31 cellular contexts compared by ENCODE assay signal in the genomic region with DNA sequence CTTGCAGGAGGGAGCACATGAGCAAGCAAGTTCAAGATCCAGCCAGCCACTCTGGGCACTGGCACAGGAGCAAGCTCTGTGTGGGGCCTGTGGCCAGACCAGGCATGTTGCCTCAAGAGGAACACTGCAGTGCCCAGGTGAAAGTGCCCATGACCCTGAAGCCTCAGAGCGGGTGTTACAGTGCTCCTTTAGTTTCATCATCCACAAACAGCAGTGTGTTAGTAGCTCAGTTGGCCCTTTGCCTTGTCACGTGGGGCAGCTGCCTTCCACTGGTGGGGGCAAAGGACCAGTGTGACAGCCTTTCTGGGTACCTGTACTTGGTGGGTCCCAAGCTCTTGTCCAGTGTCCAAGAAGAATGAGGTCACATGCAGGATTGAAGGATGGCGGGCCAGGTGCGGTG.
"Had no signal": no experiment of that assay in that cellular context is flagged by ENCODE, and none has a peak within 500 bp of the region (broad histone marks: within the 10 kb centered on the region; RNA-seq: fewer than 3 reads in every experiment).

No MANE protein-coding gene starts in this region.

- H3K27me3 ChIP-seq: ascending aorta, cardiac muscle cell, Peyer's patch, SJSA1 had no signal

- H3K36me3 ChIP-seq: ascending aorta, cardiac muscle cell, Peyer's patch had no signal

- FAIRE-seq: K562 had no signal

- DNase-seq: activated CD4-positive, alpha-beta memory T cell treated with anti-CD3 and anti-CD28 coated beads, Interleukin-2, amount 10 ng/mL, durations not matched to agents 7 days and 5 days; activated CD4-positive, alpha-beta T cell treated with anti-CD3 and anti-CD28 coated beads for 1 hour; activated CD4-positive, alpha-beta T cell treated with anti-CD3 and anti-CD28 coated beads for 48 hours; activated CD4-positive, CD25-positive, alpha-beta regulatory T cell; activated CD8-positive, alpha-beta memory T cell treated with anti-CD3 and anti-CD28 coated beads for 24 hours; activated CD8-positive, alpha-beta memory T cell treated with anti-CD3 and anti-CD28 coated beads, Interleukin-2, amount 10 ng/mL, durations not matched to agents 7 days and 5 days; activated gamma-delta T cell; activated naive CD4-positive, alpha-beta T cell treated with Interleukin-2 at 50 U/mL for 16 hours; activated naive CD8-positive, alpha-beta T cell treated with anti-CD3 and anti-CD28 coated beads, Interleukin-2, amount 10 ng/mL, durations not matched to agents 7 days and 5 days; activated T-cell treated with anti-CD3 and anti-CD28 coated beads, Interleukin-2, amount 50 U/mL, for 24 hours; amygdala; NCI-H1092 treated with DMSO at 0.1 percent for 48 hours; NCI-H1417; NCI-H146; NCI-H187; NCI-H2029 treated with DMSO at 0.1 percent for 48 hours; NCI-H2107; NCI-H2171; NCI-H510A; NCI-H526; NCI-H748 treated with DMSO at 0.1 percent for 48 hours; NK-92 treated with Interleukin-12 subunit alpha and Interleukin-12 subunit beta, amount 100 ng/mL, for 24 hours; PC-3; Peyer's patch; RPMI8226; SHP77 treated with DMSO at 0.1 percent for 48 hours; SK-N-SH had no signal

- H3K4me3 ChIP-seq: ascending aorta, cardiac muscle cell, K562, Peyer's patch, SJSA1 had no signal

- H3K4me2 ChIP-seq: SK-N-SH had no signal

- H3K9ac ChIP-seq: SK-N-SH had no signal

- H3K9me3 ChIP-seq: ascending aorta, Peyer's patch, SK-N-SH had no signal

- ATAC-seq: activated CD8-positive, alpha-beta memory T cell treated with anti-CD3 and anti-CD28 coated beads, Interleukin-2, amount 10 ng/mL, durations not matched to agents 7 days and 5 days; K562; PC-3 had no signal

- H3K27ac ChIP-seq: ascending aorta, cardiac muscle cell, Peyer's patch, SJSA1 had no signal
